Comparison of ENCODE assay signal across 9 cellular contexts in the genomic region with DNA sequence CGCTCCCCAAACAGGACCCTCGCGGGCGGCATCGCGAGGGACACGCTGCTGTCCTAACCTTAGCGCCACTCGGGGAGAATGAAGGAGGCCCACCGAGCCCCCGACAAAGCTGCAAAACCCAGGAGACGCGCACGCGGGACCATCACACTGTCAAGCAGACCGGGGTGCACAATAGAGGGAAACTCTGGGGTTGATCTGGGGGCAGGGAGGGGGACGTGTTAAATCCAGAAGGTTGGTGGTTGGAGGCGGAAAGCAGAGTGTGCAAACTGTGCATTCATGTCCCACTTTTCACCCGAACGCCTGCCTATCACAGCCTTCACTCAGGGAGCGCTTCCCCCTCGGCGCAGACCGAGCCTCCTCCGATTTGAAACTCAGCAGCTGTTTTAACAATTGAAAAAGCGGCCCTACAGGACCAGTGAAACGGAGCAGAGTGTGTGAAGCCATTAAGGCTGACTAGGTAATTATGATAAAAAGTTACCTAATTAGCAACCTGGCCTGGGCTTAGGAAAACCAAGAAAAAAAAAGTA. TPM values are rescaled to one million over a fixed set of nuclear protein-coding genes. Genes with fewer than 3 reads are reported as not detected.
DNase-seq lines count a peak whose midpoint lies in the region; ATAC-seq and TF ChIP-seq lines count a peak whose summit lies in the region.
"Had no signal": no experiment of that assay in that cellular context is flagged by ENCODE, and none has a peak within 500 bp of the region (broad histone marks: within the 10 kb centered on the region; RNA-seq: fewer than 3 reads in every experiment).

No MANE protein-coding gene starts in this region.

- H3K4me1 ChIP-seq in mucosa of descending colon (ENCODE audit: low read depth) (peaks cover 17% of the 10 kb centered on the region), urinary bladder (ENCODE audit: insufficient read depth) (no peaks in the 10 kb centered on the region)

- peaks cover 78% of the 10 kb centered on the region for H3K27me3 Mint-ChIP-seq in CD4-positive, alpha-beta T cell

- peak overlapping the region; percentile 89 for H3K4me3 Mint-ChIP-seq in CD4-positive, alpha-beta T cell

- CTCF ChIA-PET in CD4-positive, alpha-beta T cell (lab: Charles Lee): no interaction called here

- no peak for TF ChIP-seq CTCF in CD4-positive, alpha-beta T cell (IDR thresholded peaks at IDR 0.05)
- TF ChIP-seq CTCF in mucosa of descending colon (IDR thresholded peaks at IDR 0.05): no peak

- no peaks in the 10 kb centered on the region for H3K9me3 Mint-ChIP-seq in CD4-positive, alpha-beta T cell

- DNase-seq in CD4-positive, alpha-beta T cell: peak in 1 of 10 experiments; percentile 2
- DNase-seq in MV-4-11 (lab: John Stamatoyannopoulos, UW) (peak; percentile 27), dermis blood vessel endothelial cell (peak; percentile 3), mucosa of descending colon (peak in 2 of 3 donors; percentile 40 to 54), NCI-H2196 (lab: John Stamatoyannopoulos, UW; ENCODE audit: unreplicated experiment) (no peak), midbrain (lab: John Stamatoyannopoulos, UW) (no peak), DMS79 (lab: John Stamatoyannopoulos, UW) (no peak)

- peaks cover 34% of the 10 kb centered on the region for H3K4me1 Mint-ChIP-seq in CD4-positive, alpha-beta T cell (ENCODE audit: low read depth)

- intact Hi-C loops in CD4-positive, alpha-beta T cell (cut with DNase I, micrococcal nuclease): loop anchor here in 1 of 2 experiments (5.0 kb wide), 1 partner anchor 524 kb away; no protein-coding TSS in a partner anchor
- intact Hi-C loops in mucosa of descending colon (cut with DNase I, micrococcal nuclease): no loop called here

- ATAC-seq in CD4-positive, alpha-beta T cell (ENCODE audit: poor library complexity): peak; percentile 25
- ATAC-seq in mucosa of descending colon: peak; percentile 12

- WGBS in urinary bladder: 2% methylated on average over 27 of the region's 27 CpGs

- no peaks in the 10 kb centered on the region for H3K36me3 ChIP-seq in mucosa of descending colon (ENCODE audit: low read depth)
- no peaks in the 10 kb centered on the region for H3K36me3 ChIP-seq in urinary bladder (ENCODE audit: insufficient read depth)

- H3K4me3 ChIP-seq in mucosa of descending colon (no peak overlapping the region), urinary bladder (ENCODE audit: low read depth, low read length) (peak overlapping the region; percentile 76)

- no peak overlapping the region for H3K27ac Mint-ChIP-seq in CD4-positive, alpha-beta T cell

- H3K36me3 Mint-ChIP-seq in CD4-positive, alpha-beta T cell (ENCODE audit: low read depth): no peaks in the 10 kb centered on the region

- POLR2A ChIA-PET in CD4-positive, alpha-beta T cell (lab: Charles Lee): interaction anchor here (0.8 kb wide), 1 partner anchor 103 kb away, joined by 3 read pairs; no protein-coding TSS in a partner anchor

- no peak overlapping the region for H3K27ac ChIP-seq in CD4-positive, alpha-beta T cell (ENCODE audit: low read depth, low read length)
- peak overlapping the region; percentile 53 for H3K27ac ChIP-seq in urinary bladder (ENCODE audit: low read depth)
- H3K27ac ChIP-seq: body of pancreas had no signal

- H3K27me3 ChIP-seq in CD4-positive, alpha-beta T cell (ENCODE audit: control insufficient read depth, insufficient read depth, low read length): peaks cover 70% of the 10 kb centered on the region
- H3K27me3 ChIP-seq: body of pancreas had no signal

- no peaks in the 10 kb centered on the region for H3K9me3 ChIP-seq in CD4-positive, alpha-beta T cell (ENCODE audit: control insufficient read depth, low read length)
- no peaks in the 10 kb centered on the region for H3K9me3 ChIP-seq in mucosa of descending colon
- H3K9me3 ChIP-seq: body of pancreas had no signal

RNA-seq across cellular contexts. Expression of gene NDNF, which starts 0.6 kb away (rescaled TPM):
- total RNA-seq in CD4-positive, alpha-beta T cell: under 1 TPM in 1 of 2 experiments, not detected in 1; 0.25 TPM
- total RNA-seq in dermis blood vessel endothelial cell: 4.1 and 6.7 TPM in 2 replicates
- total RNA-seq in mucosa of descending colon: 10 to 100 TPM in 2 of 3 donors, 1 to 10 TPM in 1; 9.0 to 11.8 (median 10.3) TPM
- total RNA-seq in urinary bladder: 24.5 TPM
- 22.2 TPM for polyA plus RNA-seq in urinary bladder

Comparison
In these comparisons a context has a peak if more than half of its experiments do, and no peak if none do; other contexts are left out.
1. DNase-seq: peak in MV-4-11 (single experiment), dermis blood vessel endothelial cell (single experiment) and mucosa of descending colon (2 of 3); none in NCI-H2196 (single experiment), midbrain (single experiment) and DMS79 (single experiment).